8 cellular contexts compared by ENCODE assay signal in genomic region chr6:41733707-41734665, GRCh38. TPM values are rescaled to one million over a fixed set of nuclear protein-coding genes. Genes with fewer than 3 reads are reported as not detected.
DNase-seq lines count a peak whose midpoint lies in the region; ATAC-seq and TF ChIP-seq lines count a peak whose summit lies in the region.

No MANE protein-coding gene starts in this region.

- no peaks in the 10 kb centered on the region for H3K9me3 Mint-ChIP-seq in activated CD4-positive, alpha-beta T cell treated with anti-CD3 and anti-CD28 coated beads, Interleukin-2, amount 10 ng/mL, durations not matched to agents 7 days and 5 days
- H3K9me3 Mint-ChIP-seq in dendritic cell treated with granulocyte-macrophage colony-stimulating factor and Interleukin-4, amounts not matched to agents 40 ng/mL and 50 ng/mL, for 4 days = no peaks in the 10 kb centered on the region

- H3K36me3 Mint-ChIP-seq in activated CD4-positive, alpha-beta T cell treated with anti-CD3 and anti-CD28 coated beads, Interleukin-2, amount 10 ng/mL, durations not matched to agents 7 days and 5 days (ENCODE audit: low read depth) = no peaks in the 10 kb centered on the region
- H3K36me3 Mint-ChIP-seq in dendritic cell treated with granulocyte-macrophage colony-stimulating factor and Interleukin-4, amounts not matched to agents 40 ng/mL and 50 ng/mL, for 4 days (ENCODE audit: low read depth) = peaks cover 20% of the 10 kb centered on the region

- POLR2A ChIA-PET in activated CD4-positive, alpha-beta T cell treated with anti-CD3 and anti-CD28 coated beads, Interleukin-2, amount 10 ng/mL, durations not matched to agents 7 days and 5 days (lab: Charles Lee) = interaction anchor here (0.7 kb wide), 1 partner anchor 11 kb away, joined by 3 read pairs; no protein-coding TSS in a partner anchor

- peaks cover 0 to 5% of the 10 kb centered on the region in 2 donors for H3K36me3 ChIP-seq in left lung

- no peak for TF ChIP-seq CTCF in left lung (IDR thresholded peaks at IDR 0.05)

- peak overlapping the region; percentile 79 for H3K4me3 Mint-ChIP-seq in activated CD4-positive, alpha-beta T cell treated with anti-CD3 and anti-CD28 coated beads, Interleukin-2, amount 10 ng/mL, durations not matched to agents 7 days and 5 days
- peak overlapping the region; percentile 83 for H3K4me3 Mint-ChIP-seq in dendritic cell treated with granulocyte-macrophage colony-stimulating factor and Interleukin-4, amounts not matched to agents 40 ng/mL and 50 ng/mL, for 4 days

- H3K4me1 Mint-ChIP-seq in activated CD4-positive, alpha-beta T cell treated with anti-CD3 and anti-CD28 coated beads, Interleukin-2, amount 10 ng/mL, durations not matched to agents 7 days and 5 days = peaks cover 36% of the 10 kb centered on the region
- H3K4me1 Mint-ChIP-seq in dendritic cell treated with granulocyte-macrophage colony-stimulating factor and Interleukin-4, amounts not matched to agents 40 ng/mL and 50 ng/mL, for 4 days (ENCODE audit: low read depth) = peaks cover 59% of the 10 kb centered on the region

- H3K27ac ChIP-seq in left lung = peak overlapping the region; percentile 97 to 98

- H3K27ac Mint-ChIP-seq in activated CD4-positive, alpha-beta T cell treated with anti-CD3 and anti-CD28 coated beads, Interleukin-2, amount 10 ng/mL, durations not matched to agents 7 days and 5 days = peak overlapping the region; percentile 84
- H3K27ac Mint-ChIP-seq in dendritic cell treated with granulocyte-macrophage colony-stimulating factor and Interleukin-4, amounts not matched to agents 40 ng/mL and 50 ng/mL, for 4 days = peak overlapping the region; percentile 85

- no peaks in the 10 kb centered on the region for H3K9me3 ChIP-seq in left lung

- DNase-seq in A172 (ENCODE audit: low spot score) (peak; percentile 67), NCI-H345 (lab: John Stamatoyannopoulos, UW) (peak; percentile 84), left lung (peak; percentile 83 to 95)
- peak; percentile 67 for DNase-seq in activated CD4-positive, alpha-beta T cell treated with anti-CD3 and anti-CD28 coated beads, Interleukin-2, amount 10 ng/mL, durations not matched to agents 7 days and 5 days
- DNase-seq in stimulated activated CD4-positive, alpha-beta T cell treated with anti-CD3 and anti-CD28 coated beads, Interleukin-4, amount 100 ng/mL, for 1 hour = peak; percentile 65

- CTCF ChIA-PET in activated CD4-positive, alpha-beta T cell treated with anti-CD3 and anti-CD28 coated beads, Interleukin-2, amount 10 ng/mL, durations not matched to agents 7 days and 5 days (lab: Charles Lee) = interaction anchor here (0.6 to 2.3 kb wide), 15 partner anchors 10 to 310 kb away, joined by 3 to 13 read pairs (median 4); partner anchors contain the start of genes PGC and TOMM6

- no peaks in the 10 kb centered on the region for H3K27me3 ChIP-seq in left lung

- no peaks in the 10 kb centered on the region for H3K27me3 Mint-ChIP-seq in activated CD4-positive, alpha-beta T cell treated with anti-CD3 and anti-CD28 coated beads, Interleukin-2, amount 10 ng/mL, durations not matched to agents 7 days and 5 days
- no peaks in the 10 kb centered on the region for H3K27me3 Mint-ChIP-seq in dendritic cell treated with granulocyte-macrophage colony-stimulating factor and Interleukin-4, amounts not matched to agents 40 ng/mL and 50 ng/mL, for 4 days

- H3K4me3 ChIP-seq in left lung = peak overlapping the region; percentile 78 to 89

- ATAC-seq in GM18520 (IDR thresholded peaks at IDR 0.05; ENCODE audit: unreplicated experiment) (peak; percentile 29), HG03064 (IDR thresholded peaks at IDR 0.05; ENCODE audit: low read depth, unreplicated experiment) (peak; percentile 44), left lung (peak; percentile 78)

- peaks cover 12 to 55% of the 10 kb centered on the region in 2 donors for H3K4me1 ChIP-seq in left lung

- intact Hi-C loops in dendritic cell treated with granulocyte-macrophage colony-stimulating factor and Interleukin-4, amounts not matched to agents 40 ng/mL and 50 ng/mL, for 4 days (cut with micrococcal nuclease) = loop anchor here (1.0 to 5.0 kb wide), 4 partner anchors 11 to 53 kb away; partner anchors contain the start of genes FRS3 and TOMM6
- intact Hi-C loops in left lung (cut with DNase I) = no loop called here

RNA-seq across cellular contexts. Expression of gene TFEB, which starts 1.4 kb away (rescaled TPM):
- total RNA-seq in A172 (2014; rRNA removed; shearing (Covaris generic)) = 6.0 and 9.6 TPM in 2 replicates
- total RNA-seq in activated CD4-positive, alpha-beta T cell treated with anti-CD3 and anti-CD28 coated beads, Interleukin-2, amount 10 ng/mL, durations not matched to agents 7 days and 5 days = 10 to 100 TPM in 1 of 2 experiments, 1 to 10 TPM in 1; 9.7 to 12.5 TPM
- 10 to 100 TPM; 22.0 to 37.0 TPM for total RNA-seq in left lung

RNA-seq across cellular contexts. Expression of gene PGC, which starts 13.2 kb away (rescaled TPM):
- total RNA-seq in A172 (2014; rRNA removed; shearing (Covaris generic)) = not detected in 2 replicates
- total RNA-seq in activated CD4-positive, alpha-beta T cell treated with anti-CD3 and anti-CD28 coated beads, Interleukin-2, amount 10 ng/mL, durations not matched to agents 7 days and 5 days = not detected
- 100 to 1,000 TPM; 175 to 266 TPM for total RNA-seq in left lung

RNA-seq across cellular contexts. Expression of gene FRS3, which starts 45.7 kb away (rescaled TPM):
- 0.72 and 0.81 TPM in 2 replicates for total RNA-seq in A172 (2014; rRNA removed; shearing (Covaris generic))
- total RNA-seq in activated CD4-positive, alpha-beta T cell treated with anti-CD3 and anti-CD28 coated beads, Interleukin-2, amount 10 ng/mL, durations not matched to agents 7 days and 5 days = 1 to 10 TPM; 4.6 TPM
- 1 to 10 TPM; 5.3 to 5.7 TPM for total RNA-seq in left lung

RNA-seq across cellular contexts. Expression of gene PRICKLE4, which starts 46.6 kb away (rescaled TPM):
- not detected in 2 replicates for total RNA-seq in A172 (2014; rRNA removed; shearing (Covaris generic))
- total RNA-seq in activated CD4-positive, alpha-beta T cell treated with anti-CD3 and anti-CD28 coated beads, Interleukin-2, amount 10 ng/mL, durations not matched to agents 7 days and 5 days = not detected
- 10 to 100 TPM in 1 of 2 donors, 1 to 10 TPM in 1; 7.9 to 13.1 TPM for total RNA-seq in left lung

RNA-seq across cellular contexts. Expression of gene TOMM6, which starts 53.5 kb away (rescaled TPM):
- total RNA-seq in A172 (2014; rRNA removed; shearing (Covaris generic)) = 209 and 224 TPM in 2 replicates
- 100 to 1,000 TPM; 167 to 202 TPM for total RNA-seq in activated CD4-positive, alpha-beta T cell treated with anti-CD3 and anti-CD28 coated beads, Interleukin-2, amount 10 ng/mL, durations not matched to agents 7 days and 5 days
- 100 to 1,000 TPM; 169 to 176 TPM for total RNA-seq in left lung

Comparison
In these comparisons a context has a peak if more than half of its experiments do, and no peak if none do; other contexts are left out.
1. Peak in every context shown above with its lines: DNase-seq, ATAC-seq, H3K4me3 ChIP-seq and H3K27ac ChIP-seq.
2. RNA of gene PGC, which starts 13.2 kb away (total RNA-seq): 175 to 266 TPM in left lung; not detected in activated CD4-positive, alpha-beta T cell treated with anti-CD3 and anti-CD28 coated beads, Interleukin-2, amount 10 ng/mL, durations not matched to agents 7 days and 5 days and not detected in A172; every median in the first group is over 100 times any median in the second.